19 cellular contexts compared by ENCODE assay signal in the genomic region with DNA sequence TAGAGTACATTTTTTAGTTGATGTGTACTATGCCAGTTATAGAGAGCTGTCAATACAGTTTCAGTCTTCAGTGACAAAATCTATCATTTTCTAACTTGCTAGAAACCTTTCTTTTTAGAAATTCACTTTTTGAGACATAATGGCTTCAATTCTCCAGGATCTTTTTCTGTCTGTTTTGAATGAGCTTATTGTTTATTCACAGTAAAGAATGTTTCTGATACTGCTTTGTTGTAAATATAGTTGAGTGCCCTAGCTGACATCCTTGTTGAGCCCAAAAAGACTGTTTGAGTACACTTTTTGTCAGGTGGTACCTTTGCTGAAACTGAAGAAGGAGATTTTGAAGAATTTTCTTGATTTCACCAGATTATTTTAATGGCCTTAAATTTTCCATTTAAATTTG.
A peak's percentile ranks its signal among the peaks of the same experiment; 100 is the strongest.
DNase-seq lines count a peak whose midpoint lies in the region; TF ChIP-seq lines count a peak whose summit lies in the region.
"Had no signal": no experiment of that assay in that cellular context is flagged by ENCODE, and none has a peak within 500 bp of the region (broad histone marks: within the 10 kb centered on the region; RNA-seq: fewer than 3 reads in every experiment).

No MANE protein-coding gene starts in this region.

- peak overlapping the region; percentile 36 for H3K27ac ChIP-seq in HUES48 (ENCODE audit: low read depth, low read length)
- H3K27ac ChIP-seq in caudate nucleus (ENCODE audit: low read depth, low read length) = peak overlapping the region; percentile 68
- H3K27ac ChIP-seq in temporal lobe (ENCODE audit: low read depth, low read length) = peak overlapping the region; percentile 90
- no peak overlapping the region for H3K27ac ChIP-seq in Peyer's patch
- H3K27ac ChIP-seq: PC-9, SJSA1 had no signal

- no peak for DNase-seq in caudate nucleus (lab: John Stamatoyannopoulos, UW)
- DNase-seq in midbrain (lab: John Stamatoyannopoulos, UW) = peak; percentile 59
- no peak for DNase-seq in NCI-H1092 (lab: John Stamatoyannopoulos, UW)
- DNase-seq in Peyer's patch = no peak
- DNase-seq in HuH-7.5 (ENCODE audit: low spot score) = no peak
- DNase-seq: BE2C; Caco-2; CD4-positive, CD25-positive, alpha-beta regulatory T cell; GDM1; H7; HFFc6; NCI-H1105 treated with DMSO at 0.1 percent for 48 hours; NCI-H1694; NCI-H510A treated with DMSO at 0.1 percent for 48 hours; NCI-H82; PC-9 had no signal

- H3K36me3 ChIP-seq in HUES48 (ENCODE audit: control insufficient read depth, insufficient read depth, low read length) (no peaks in the 10 kb centered on the region), Peyer's patch (no peaks in the 10 kb centered on the region)
- H3K36me3 ChIP-seq: BE2C, SJSA1 had no signal

- no peak overlapping the region for H3K4me3 ChIP-seq in HUES48 (ENCODE audit: low read depth, low read length)
- H3K4me3 ChIP-seq in Peyer's patch = no peak overlapping the region
- H3K4me3 ChIP-seq: PC-9, SJSA1 had no signal

- TF ChIP-seq POLR2A in Peyer's patch (IDR thresholded peaks at IDR 0.05) = no peak

- TF ChIP-seq CTCF in Peyer's patch (IDR thresholded peaks at IDR 0.05) = no peak

- H3K27me3 ChIP-seq in HUES48 (ENCODE audit: control insufficient read depth, insufficient read depth, low read length) (no peaks in the 10 kb centered on the region), Peyer's patch (no peaks in the 10 kb centered on the region)
- H3K27me3 ChIP-seq: BE2C, SJSA1 had no signal

- peaks cover 19% of the 10 kb centered on the region; the same call in 1 of the 2 replicates for H3K4me1 ChIP-seq in HUES48 (ENCODE audit: control insufficient read depth, insufficient read depth, low read length)
- H3K4me1 ChIP-seq in Peyer's patch = no peaks in the 10 kb centered on the region
- H3K4me1 ChIP-seq: BE2C, SJSA1 had no signal

- H3K9me3 ChIP-seq in HUES48 (ENCODE audit: control insufficient read depth, insufficient read depth, low read length) = no peaks in the 10 kb centered on the region
- H3K9me3 ChIP-seq in Peyer's patch = no peaks in the 10 kb centered on the region
- H3K9me3 ChIP-seq: BE2C, Caco-2, SJSA1 had no signal

- no peak overlapping the region for H3K9ac ChIP-seq in HUES48 (ENCODE audit: low read depth, low read length)

Comparison
In these comparisons a context has a peak if more than half of its experiments do, and no peak if none do; other contexts are left out.
1. H3K27ac ChIP-seq: peak in HUES48 (single experiment), caudate nucleus (single experiment) and temporal lobe (single experiment); none in Peyer's patch (0 of 4).